In genomic region chr6:138004423-138005287, GRCh38 we compare ENCODE assay signal across 9 cellular contexts.
DNase-seq lines count a peak whose midpoint lies in the region; TF ChIP-seq lines count a peak whose summit lies in the region.
"Had no signal": no experiment of that assay in that cellular context is flagged by ENCODE, and none has a peak within 500 bp of the region (broad histone marks: within the 10 kb centered on the region; RNA-seq: fewer than 3 reads in every experiment).

No MANE protein-coding gene starts in this region.

- H3K27ac Mint-ChIP-seq in activated naive CD4-positive, alpha-beta T cell treated with anti-CD3 and anti-CD28 coated beads, Interleukin-2, amount 10 ng/mL, durations not matched to agents 7 days and 5 days = no peak overlapping the region
- H3K27ac Mint-ChIP-seq: dendritic cell treated with granulocyte-macrophage colony-stimulating factor and Interleukin-4, amounts not matched to agents 40 ng/mL and 50 ng/mL, for 4 days had no signal

- TF ChIP-seq POLR2A in testis (IDR thresholded peaks at IDR 0.05) = no peak

- no peaks in the 10 kb centered on the region for H3K9me3 Mint-ChIP-seq in activated naive CD4-positive, alpha-beta T cell treated with anti-CD3 and anti-CD28 coated beads, Interleukin-2, amount 10 ng/mL, durations not matched to agents 7 days and 5 days
- H3K9me3 Mint-ChIP-seq: dendritic cell treated with granulocyte-macrophage colony-stimulating factor and Interleukin-4, amounts not matched to agents 40 ng/mL and 50 ng/mL, for 4 days had no signal

- no peaks in the 10 kb centered on the region for H3K36me3 ChIP-seq in Karpas-422 (ENCODE audit: insufficient read depth, low read length)
- H3K36me3 ChIP-seq in testis (ENCODE audit: low read depth, missing control alignments) = no peaks in the 10 kb centered on the region

- H3K4me1 Mint-ChIP-seq in activated naive CD4-positive, alpha-beta T cell treated with anti-CD3 and anti-CD28 coated beads, Interleukin-2, amount 10 ng/mL, durations not matched to agents 7 days and 5 days = peaks cover 26% of the 10 kb centered on the region

- H3K4me1 ChIP-seq in Karpas-422 (ENCODE audit: low read length) = peaks cover 6% of the 10 kb centered on the region
- peaks cover 3% of the 10 kb centered on the region for H3K4me1 ChIP-seq in testis

- intact Hi-C loops in testis (cut with DNase I; ENCODE audit: low total_unique reads) = loop anchor here (10.0 kb wide), 1 partner anchor 100 kb away; the partner anchor contains the start of gene PERP

- H3K4me3 ChIP-seq in Karpas-422 (ENCODE audit: low read length) = no peak overlapping the region
- no peak overlapping the region for H3K4me3 ChIP-seq in testis
- H3K4me3 ChIP-seq in coronary artery = no peak overlapping the region

- peak; percentile 9 for DNase-seq in stimulated activated CD4-positive, alpha-beta T cell treated with anti-CD3 and anti-CD28 coated beads, Interleukin-1b, Interleukin-23, amount 100 ng/mL, for 48 hours
- DNase-seq in stimulated activated CD4-positive, alpha-beta T cell treated with anti-CD3 and anti-CD28 coated beads, Interleukin-2, amount 100 ng/mL, for 48 hours = no peak
- peak; percentile 57 for DNase-seq in Karpas-422
- DNase-seq in SW480 (ENCODE audit: low spot score) = peak; percentile 44
- peak; percentile 5 for DNase-seq in globus pallidus (ENCODE audit: low spot score)
- peak; percentile 25 for DNase-seq in testis
- no peak for DNase-seq in activated naive CD4-positive, alpha-beta T cell treated with anti-CD3 and anti-CD28 coated beads, Interleukin-2, amount 10 ng/mL, durations not matched to agents 7 days and 5 days
- no peak for DNase-seq in coronary artery (ENCODE audit: low spot score)

- H3K27me3 Mint-ChIP-seq in activated naive CD4-positive, alpha-beta T cell treated with anti-CD3 and anti-CD28 coated beads, Interleukin-2, amount 10 ng/mL, durations not matched to agents 7 days and 5 days = peaks cover 7% of the 10 kb centered on the region

- no peaks in the 10 kb centered on the region for H3K9me2 ChIP-seq in Karpas-422 (replicated peaks; ENCODE audit: insufficient read depth, low read length)

- no peak overlapping the region for H3K4me2 ChIP-seq in Karpas-422 (ENCODE audit: low read depth, low read length, poor library complexity, severe bottlenecking)

- H3K9ac ChIP-seq in Karpas-422 (ENCODE audit: low read length) = no peak overlapping the region

- no peak overlapping the region for H2AFZ ChIP-seq in Karpas-422 (ENCODE audit: low read length)

- H3K27me3 ChIP-seq in Karpas-422 (ENCODE audit: low read length) (no peaks in the 10 kb centered on the region), testis (no peaks in the 10 kb centered on the region)

- H3K79me2 ChIP-seq in Karpas-422 (ENCODE audit: low read length) = no peaks in the 10 kb centered on the region

- H3K27ac ChIP-seq in Karpas-422 (ENCODE audit: low read length) = no peak overlapping the region
- no peak overlapping the region for H3K27ac ChIP-seq in testis
- no peak overlapping the region for H3K27ac ChIP-seq in coronary artery

- no peaks in the 10 kb centered on the region for H4K20me1 ChIP-seq in Karpas-422 (ENCODE audit: insufficient read depth, low read depth, low read length)

- CTCF ChIA-PET in activated naive CD4-positive, alpha-beta T cell treated with anti-CD3 and anti-CD28 coated beads, Interleukin-2, amount 10 ng/mL, durations not matched to agents 7 days and 5 days (lab: Charles Lee) = interaction anchor here (0.5 to 6.9 kb wide), 33 partner anchors 8 to 764 kb away, joined by 3 to 69 read pairs (median 4); partner anchors contain the start of gene TNFAIP3

- no peaks in the 10 kb centered on the region for H3K36me3 Mint-ChIP-seq in activated naive CD4-positive, alpha-beta T cell treated with anti-CD3 and anti-CD28 coated beads, Interleukin-2, amount 10 ng/mL, durations not matched to agents 7 days and 5 days

- peak in 1 of 3 experiments; percentile 23 for TF ChIP-seq CTCF in testis (IDR thresholded peaks at IDR 0.05)
- no peak for TF ChIP-seq CTCF in coronary artery (IDR thresholded peaks at IDR 0.05)

- H3K9me3 ChIP-seq in Karpas-422 (ENCODE audit: low read length) (no peaks in the 10 kb centered on the region), testis (no peaks in the 10 kb centered on the region)

- 57 to 58% methylated on average over 7 of the region's 7 CpGs for WGBS in testis, 2 donors

- H3K4me3 Mint-ChIP-seq in activated naive CD4-positive, alpha-beta T cell treated with anti-CD3 and anti-CD28 coated beads, Interleukin-2, amount 10 ng/mL, durations not matched to agents 7 days and 5 days = no peak overlapping the region
- H3K4me3 Mint-ChIP-seq: dendritic cell treated with granulocyte-macrophage colony-stimulating factor and Interleukin-4, amounts not matched to agents 40 ng/mL and 50 ng/mL, for 4 days had no signal

Comparison
In these comparisons a context has a peak if more than half of its experiments do, and no peak if none do; other contexts are left out.
1. DNase-seq: peak in stimulated activated CD4-positive, alpha-beta T cell treated with anti-CD3 and anti-CD28 coated beads, Interleukin-1b, Interleukin-23, amount 100 ng/mL, for 48 hours (single experiment), Karpas-422 (single experiment), SW480 (single experiment), globus pallidus (single experiment) and testis (single experiment); none in stimulated activated CD4-positive, alpha-beta T cell treated with anti-CD3 and anti-CD28 coated beads, Interleukin-2, amount 100 ng/mL, for 48 hours (0 of 2), activated naive CD4-positive, alpha-beta T cell treated with anti-CD3 and anti-CD28 coated beads, Interleukin-2, amount 10 ng/mL, durations not matched to agents 7 days and 5 days (single experiment) and coronary artery (single experiment).